In genomic region chr1:236366681-236367080, GRCh38 we compare ENCODE assay signal across 2 cellular contexts. TPM values are rescaled to one million over a fixed set of nuclear protein-coding genes. Genes with fewer than 3 reads are reported as not detected.
"Had no signal": no experiment of that assay in that cellular context is flagged by ENCODE, and none has a peak within 500 bp of the region (broad histone marks: within the 10 kb centered on the region; RNA-seq: fewer than 3 reads in every experiment).

No MANE protein-coding gene starts in this region.

RNA-seq across cellular contexts. Expression of gene EDARADD, which starts 27.4 kb away (rescaled TPM):
- total RNA-seq: endothelial cell of umbilical vein, fibroblast of lung had no signal
- polyA plus RNA-seq: endothelial cell of umbilical vein, fibroblast of lung had no signal
